In genomic region chr1:50517488-50517887, GRCh38 we compare ENCODE assay signal across 27 cellular contexts.
"Had no signal": no experiment of that assay in that cellular context is flagged by ENCODE, and none has a peak within 500 bp of the region (broad histone marks: within the 10 kb centered on the region; RNA-seq: fewer than 3 reads in every experiment).

No MANE protein-coding gene starts in this region.

- FAIRE-seq: bronchial epithelial cell, RCC 7860 had no signal

- H3K4me3 ChIP-seq: ascending aorta, body of pancreas had no signal

- H3K4me1 ChIP-seq: ascending aorta, body of pancreas had no signal

- H3K27ac ChIP-seq: ascending aorta, body of pancreas had no signal

- H3K9me3 ChIP-seq: ascending aorta, body of pancreas had no signal

- H3K27me3 ChIP-seq: ascending aorta, body of pancreas had no signal

- DNase-seq: activated CD4-positive, alpha-beta T cell treated with anti-CD3 and anti-CD28 coated beads for 48 hours; activated CD4-positive, alpha-beta T cell treated with anti-CD3 and anti-CD28 coated beads, Interleukin-2, amount 50 U/mL, for 48 hours; activated CD4-positive, CD25-positive, alpha-beta regulatory T cell treated with anti-CD3 and anti-CD28 coated beads, Interleukin-2, amount 50 U/mL, for 72 hours; activated CD8-positive, alpha-beta memory T cell treated with anti-CD3 and anti-CD28 coated beads, Interleukin-2, amount 10 ng/mL, durations not matched to agents 7 days and 5 days; activated effector memory CD4-positive, alpha-beta T cell treated with Interleukin-2 at 50 U/mL for 16 hours; activated naive CD4-positive, alpha-beta T cell treated with Interleukin-2 at 50 U/mL for 16 hours; activated naive CD8-positive, alpha-beta T cell treated with anti-CD3 and anti-CD28 coated beads, Interleukin-2, amount 50 U/mL, for 24 hours; activated T-cell treated with anti-CD3 and anti-CD28 coated beads, Interleukin-2, amount 50 U/mL, for 24 hours; amniotic stem cell; body of pancreas; central memory CD4-positive, alpha-beta T cell; KG1; NCI-H1048; NCI-H1694; NCI-H2029; NCI-H2107; NCI-H2171 treated with DMSO at 0.1 percent for 48 hours; NCI-H226; NCI-H526; NCI-H774; PC-3; SHP77 had no signal

- ATAC-seq: activated CD8-positive, alpha-beta memory T cell treated with anti-CD3 and anti-CD28 coated beads, Interleukin-2, amount 10 ng/mL, durations not matched to agents 7 days and 5 days; activated naive CD4-positive, alpha-beta T cell treated with anti-CD3 and anti-CD28 coated beads, Interleukin-2, amount 50 U/mL, for 72 hours; activated naive CD8-positive, alpha-beta T cell treated with anti-CD3 and anti-CD28 coated beads, Interleukin-2, amount 50 U/mL, for 24 hours; body of pancreas; PC-3; WTC11 had no signal
